In genomic region chr9:124756011-124756410, GRCh38 we compare ENCODE assay signal across 22 cellular contexts.
"Had no signal": no experiment of that assay in that cellular context is flagged by ENCODE, and none has a peak within 500 bp of the region (broad histone marks: within the 10 kb centered on the region; RNA-seq: fewer than 3 reads in every experiment).

No MANE protein-coding gene starts in this region.

- H3K27me3 ChIP-seq: SJSA1 had no signal

- H3K4me1 ChIP-seq: adrenal gland had no signal

- H3K9me3 ChIP-seq: SJSA1 had no signal

- H3K27ac ChIP-seq: adrenal gland, SJSA1 had no signal

- H3K4me3 ChIP-seq: adrenal gland, SJSA1 had no signal

- FAIRE-seq: colon had no signal

- H3K36me3 ChIP-seq: adrenal gland, SJSA1 had no signal

- DNase-seq: activated CD4-positive, alpha-beta T cell treated with anti-CD3 and anti-CD28 coated beads for 48 hours; activated CD4-positive, alpha-beta T cell treated with anti-CD3 and anti-CD28 coated beads, Interleukin-2, amount 50 U/mL, for 4 hours; activated CD4-positive, CD25-positive, alpha-beta regulatory T cell treated with anti-CD3 and anti-CD28 coated beads, Interleukin-2, amount 50 U/mL, for 72 hours; activated CD8-positive, alpha-beta memory T cell treated with anti-CD3 and anti-CD28 coated beads, Interleukin-2, amount 50 U/mL, for 48 hours; activated CD8-positive, alpha-beta T cell treated with anti-CD3 and anti-CD28 coated beads, Interleukin-2, amount 10 ng/mL, durations not matched to agents 7 days and 5 days; activated naive CD4-positive, alpha-beta T cell treated with anti-CD3 and anti-CD28 coated beads, Interleukin-2, amount 50 U/mL, for 16 hours; activated naive CD8-positive, alpha-beta T cell treated with anti-CD3 and anti-CD28 coated beads, Interleukin-2, amount 10 ng/mL, durations not matched to agents 7 days and 5 days; activated T-cell treated with anti-CD3 and anti-CD28 coated beads, Interleukin-2, amount 50 U/mL, for 1 hour; adrenal gland; anterior cingulate cortex; cerebellar nuclear complex; MM.1S; NCI-H1930; NCI-H2171 treated with DMSO at 0.1 percent for 48 hours; NCI-H226; NCI-H526; NCI-H82; PC-3; SHP77; SW 1271 had no signal
